ENCODE assay signal across 8 cellular contexts in genomic region chr11:118145285-118146227, GRCh38. TPM values are rescaled to one million over a fixed set of nuclear protein-coding genes. Genes with fewer than 3 reads are reported as not detected.
A peak's percentile ranks its signal among the peaks of the same experiment; 100 is the strongest.
DNase-seq lines count a peak whose midpoint lies in the region; ATAC-seq and TF ChIP-seq lines count a peak whose summit lies in the region.

No MANE protein-coding gene starts in this region.

- H3K27me3 ChIP-seq in ascending aorta (no peaks in the 10 kb centered on the region), rectal smooth muscle tissue (ENCODE audit: control insufficient read depth, insufficient read depth, low read length) (peaks cover 13% of the 10 kb centered on the region), uterus (no peaks in the 10 kb centered on the region)

- H3K9ac ChIP-seq in rectal smooth muscle tissue (ENCODE audit: low read length) = no peak overlapping the region

- intact Hi-C loops in ascending aorta (cut with DNase I) (loop anchor here (1.0 to 10.0 kb wide), 3 partner anchors 26 to 339 kb away; partner anchors contain the start of gene UBE4A), uterus (cut with DNase I; ENCODE audit: low total_unique reads) (loop anchor here (10.0 kb wide), 2 partner anchors 209 to 339 kb away; partner anchors contain the start of gene UBE4A)

- H3K36me3 ChIP-seq in ascending aorta = no peaks in the 10 kb centered on the region
- H3K36me3 ChIP-seq in rectal smooth muscle tissue (ENCODE audit: control insufficient read depth, insufficient read depth, low read length) = no peaks in the 10 kb centered on the region
- no peaks in the 10 kb centered on the region for H3K36me3 ChIP-seq in uterus

- H3K4me1 ChIP-seq in ascending aorta (peaks cover 0 to 14% of the 10 kb centered on the region in 2 donors), rectal smooth muscle tissue (ENCODE audit: control insufficient read depth, insufficient read depth, low read length) (no peaks in the 10 kb centered on the region), uterus (peaks cover 0 to 7% of the 10 kb centered on the region in 2 donors)

- no peak overlapping the region for H3K27ac ChIP-seq in ascending aorta
- no peak overlapping the region for H3K27ac ChIP-seq in rectal smooth muscle tissue (ENCODE audit: low read depth, low read length)
- H3K27ac ChIP-seq in uterus = peak overlapping the region; percentile 24 to 55

- TF ChIP-seq CTCF in ascending aorta (IDR thresholded peaks at IDR 0.05) (peak; percentile 74 to 92 (median 91)), uterus (IDR thresholded peaks at IDR 0.05) (peak; percentile 92 to 96 (median 94))

- no peaks in the 10 kb centered on the region for H3K9me3 ChIP-seq in ascending aorta
- no peaks in the 10 kb centered on the region for H3K9me3 ChIP-seq in uterus

- no peak for TF ChIP-seq POLR2A in uterus (IDR thresholded peaks at IDR 0.05)

- peak; percentile 77 for ATAC-seq in HG02610 (IDR thresholded peaks at IDR 0.05; ENCODE audit: unreplicated experiment)

- DNase-seq in GM04504 (ENCODE audit: low read depth) (peak; percentile 17), NCI-H1417 treated with DMSO at 0.1 percent for 48 hours (lab: John Stamatoyannopoulos, UW) (peak; percentile 79), T-helper 22 cell (ENCODE audit: low read depth) (peak; percentile 83), ascending aorta (ENCODE audit: low spot score in 2 of 2) (peak; percentile 15 to 81), hepatic stellate cell (ENCODE audit: low spot score) (peak; percentile 89), uterus (peak; percentile 77 to 81)

- H3K4me3 ChIP-seq in ascending aorta = peak overlapping the region; percentile 59 to 70
- H3K4me3 ChIP-seq in rectal smooth muscle tissue (ENCODE audit: low read length) = peak overlapping the region; percentile 75
- H3K4me3 ChIP-seq in uterus = peak overlapping the region; percentile 45 to 59

RNA-seq across cellular contexts. Expression of gene SCN4B, which starts 7.1 kb away (rescaled TPM):
- total RNA-seq in ascending aorta (1.1 TPM), uterus (1 to 10 TPM; 1.8 to 7.3 (median 2.5) TPM)

RNA-seq across cellular contexts. Expression of gene SCN2B, which starts 30.9 kb away (rescaled TPM):
- total RNA-seq in ascending aorta (0.11 TPM), uterus (1 to 10 TPM in 1 of 4 donors, under 1 TPM in 1, not detected in 2; 0.37 to 9.3 TPM)

RNA-seq across cellular contexts. Expression of gene SMIM35, which starts 58.8 kb away (rescaled TPM):
- total RNA-seq in ascending aorta (not detected), uterus (not detected)

Comparison
In these comparisons a context has a peak if more than half of its experiments do, and no peak if none do; other contexts are left out.
1. DNase-seq: peak in every context shown above with its lines; median percentile 89 in hepatic stellate cell; 83 in T-helper 22 cell; 79 in NCI-H1417 treated with DMSO at 0.1 percent for 48 hours; 79 in uterus; 48 in ascending aorta; 17 in GM04504.
2. H3K27ac ChIP-seq: peak in uterus (2 of 2); none in ascending aorta (0 of 2) and rectal smooth muscle tissue (single experiment).
3. Peak in every context shown above with its lines, with median percentiles within 50 percentile points of each other: H3K4me3 ChIP-seq.